ENCODE assay signal across 2 cellular contexts in genomic region chr22:35487623-35488022, GRCh38. TPM values are rescaled to one million over a fixed set of nuclear protein-coding genes. Genes with fewer than 3 reads are reported as not detected.
"Had no signal": no experiment of that assay in that cellular context is flagged by ENCODE, and none has a peak within 500 bp of the region (broad histone marks: within the 10 kb centered on the region; RNA-seq: fewer than 3 reads in every experiment).

No MANE protein-coding gene starts in this region.

RNA-seq across cellular contexts. Expression of gene RASD2, which starts 53.0 kb away (rescaled TPM):
- total RNA-seq: SJCRH30, SJSA1 had no signal
